Comparison of ENCODE assay signal across 20 cellular contexts in genomic region chr5:78763659-78764189, GRCh38.
"Had no signal": no experiment of that assay in that cellular context is flagged by ENCODE, and none has a peak within 500 bp of the region (broad histone marks: within the 10 kb centered on the region; RNA-seq: fewer than 3 reads in every experiment).

No MANE protein-coding gene starts in this region.

- H3K4me1 ChIP-seq: right atrium auricular region had no signal

- H3K4me1 Mint-ChIP-seq: activated naive CD4-positive, alpha-beta T cell treated with anti-CD3 and anti-CD28 coated beads, Interleukin-2, amount 10 ng/mL, durations not matched to agents 7 days and 5 days; stimulated activated naive CD8-positive, alpha-beta T cell treated with anti-CD3 and anti-CD28 coated beads, Interleukin-15, amount 100 ng/mL, for 72 hours had no signal

- H3K36me3 ChIP-seq: right atrium auricular region, thoracic aorta had no signal

- H3K27ac Mint-ChIP-seq: activated CD4-positive, alpha-beta memory T cell treated with anti-CD3 and anti-CD28 coated beads for 36 hours; activated CD8-positive, alpha-beta memory T cell treated with anti-CD3 and anti-CD28 coated beads, Interleukin-2, amount 10 ng/mL, durations not matched to agents 7 days and 5 days; activated naive CD4-positive, alpha-beta T cell treated with anti-CD3 and anti-CD28 coated beads, Interleukin-2, amount 10 ng/mL, durations not matched to agents 7 days and 5 days; endodermal cell; natural killer cell treated with Interleukin-12 subunit alpha and Interleukin-12 subunit beta and Interleukin-15 and Interleukin-18, amount 100 ng/mL, for 72 hours; progenitor cell of endocrine pancreas; stimulated activated naive CD8-positive, alpha-beta T cell treated with anti-CD3 and anti-CD28 coated beads, Interleukin-15, amount 100 ng/mL, for 72 hours had no signal

- H3K4me3 ChIP-seq: dorsolateral prefrontal cortex, right atrium auricular region, skin epidermis, thoracic aorta had no signal

- H3K36me3 Mint-ChIP-seq: activated CD4-positive, alpha-beta memory T cell treated with anti-CD3 and anti-CD28 coated beads for 36 hours; activated CD8-positive, alpha-beta memory T cell treated with anti-CD3 and anti-CD28 coated beads, Interleukin-2, amount 10 ng/mL, durations not matched to agents 7 days and 5 days; activated naive CD4-positive, alpha-beta T cell treated with anti-CD3 and anti-CD28 coated beads, Interleukin-2, amount 10 ng/mL, durations not matched to agents 7 days and 5 days; natural killer cell treated with Interleukin-12 subunit alpha and Interleukin-12 subunit beta and Interleukin-15 and Interleukin-18, amount 100 ng/mL, for 72 hours had no signal

- ATAC-seq: activated CD8-positive, alpha-beta memory T cell treated with anti-CD3 and anti-CD28 coated beads, Interleukin-2, amount 10 ng/mL, durations not matched to agents 7 days and 5 days; natural killer cell treated with Interleukin-12 subunit alpha and Interleukin-12 subunit beta and Interleukin-15 and Interleukin-18, amount 100 ng/mL, for 72 hours; stimulated activated naive CD8-positive, alpha-beta T cell treated with anti-CD3 and anti-CD28 coated beads, Interleukin-15, amount 100 ng/mL, for 72 hours had no signal

- H3K27ac ChIP-seq: dorsolateral prefrontal cortex, right atrium auricular region, skin epidermis, thoracic aorta, VCaP had no signal

- H3K9me3 Mint-ChIP-seq: activated CD4-positive, alpha-beta memory T cell treated with anti-CD3 and anti-CD28 coated beads for 36 hours; activated naive CD4-positive, alpha-beta T cell treated with anti-CD3 and anti-CD28 coated beads, Interleukin-2, amount 10 ng/mL, durations not matched to agents 7 days and 5 days; natural killer cell treated with Interleukin-12 subunit alpha and Interleukin-12 subunit beta and Interleukin-15 and Interleukin-18, amount 100 ng/mL, for 72 hours had no signal

- FAIRE-seq: astrocyte, bronchial epithelial cell, frontal cortex had no signal

- H3K27me3 Mint-ChIP-seq: activated CD8-positive, alpha-beta memory T cell treated with anti-CD3 and anti-CD28 coated beads, Interleukin-2, amount 10 ng/mL, durations not matched to agents 7 days and 5 days; stimulated activated naive CD8-positive, alpha-beta T cell treated with anti-CD3 and anti-CD28 coated beads, Interleukin-15, amount 100 ng/mL, for 72 hours had no signal

- H3K27me3 ChIP-seq: dorsolateral prefrontal cortex, right atrium auricular region had no signal

- H3K4me3 Mint-ChIP-seq: activated CD4-positive, alpha-beta memory T cell treated with anti-CD3 and anti-CD28 coated beads for 36 hours; activated CD8-positive, alpha-beta memory T cell treated with anti-CD3 and anti-CD28 coated beads, Interleukin-2, amount 10 ng/mL, durations not matched to agents 7 days and 5 days; activated naive CD4-positive, alpha-beta T cell treated with anti-CD3 and anti-CD28 coated beads, Interleukin-2, amount 10 ng/mL, durations not matched to agents 7 days and 5 days; endodermal cell; natural killer cell treated with Interleukin-12 subunit alpha and Interleukin-12 subunit beta and Interleukin-15 and Interleukin-18, amount 100 ng/mL, for 72 hours; stimulated activated naive CD8-positive, alpha-beta T cell treated with anti-CD3 and anti-CD28 coated beads, Interleukin-15, amount 100 ng/mL, for 72 hours had no signal

- H3K9me3 ChIP-seq: right atrium auricular region, thoracic aorta had no signal

- DNase-seq: activated CD4-positive, alpha-beta memory T cell treated with anti-CD3 and anti-CD28 coated beads for 36 hours; activated CD8-positive, alpha-beta memory T cell treated with anti-CD3 and anti-CD28 coated beads, Interleukin-2, amount 10 ng/mL, durations not matched to agents 7 days and 5 days; activated naive CD4-positive, alpha-beta T cell treated with anti-CD3 and anti-CD28 coated beads, Interleukin-2, amount 10 ng/mL, durations not matched to agents 7 days and 5 days; activated T-cell treated with anti-CD3 and anti-CD28 coated beads, Interleukin-2, amount 50 U/mL, for 1 hour; dorsolateral prefrontal cortex; endodermal cell; nucleus accumbens; stimulated activated CD4-positive, alpha-beta T cell treated with anti-CD3 and anti-CD28 coated beads, Interleukin-4, amount 100 ng/mL, for 4 hours; stimulated activated CD8-positive, alpha-beta memory T cell treated with anti-CD3 and anti-CD28 coated beads, Interleukin-4, amount 100 ng/mL, for 48 hours; stimulated activated naive CD8-positive, alpha-beta T cell treated with anti-CD3 and anti-CD28 coated beads, Interleukin-15, amount 100 ng/mL, for 72 hours; T-helper 9 cell had no signal
